ENCODE assay signal across 8 cellular contexts in the genomic region with DNA sequence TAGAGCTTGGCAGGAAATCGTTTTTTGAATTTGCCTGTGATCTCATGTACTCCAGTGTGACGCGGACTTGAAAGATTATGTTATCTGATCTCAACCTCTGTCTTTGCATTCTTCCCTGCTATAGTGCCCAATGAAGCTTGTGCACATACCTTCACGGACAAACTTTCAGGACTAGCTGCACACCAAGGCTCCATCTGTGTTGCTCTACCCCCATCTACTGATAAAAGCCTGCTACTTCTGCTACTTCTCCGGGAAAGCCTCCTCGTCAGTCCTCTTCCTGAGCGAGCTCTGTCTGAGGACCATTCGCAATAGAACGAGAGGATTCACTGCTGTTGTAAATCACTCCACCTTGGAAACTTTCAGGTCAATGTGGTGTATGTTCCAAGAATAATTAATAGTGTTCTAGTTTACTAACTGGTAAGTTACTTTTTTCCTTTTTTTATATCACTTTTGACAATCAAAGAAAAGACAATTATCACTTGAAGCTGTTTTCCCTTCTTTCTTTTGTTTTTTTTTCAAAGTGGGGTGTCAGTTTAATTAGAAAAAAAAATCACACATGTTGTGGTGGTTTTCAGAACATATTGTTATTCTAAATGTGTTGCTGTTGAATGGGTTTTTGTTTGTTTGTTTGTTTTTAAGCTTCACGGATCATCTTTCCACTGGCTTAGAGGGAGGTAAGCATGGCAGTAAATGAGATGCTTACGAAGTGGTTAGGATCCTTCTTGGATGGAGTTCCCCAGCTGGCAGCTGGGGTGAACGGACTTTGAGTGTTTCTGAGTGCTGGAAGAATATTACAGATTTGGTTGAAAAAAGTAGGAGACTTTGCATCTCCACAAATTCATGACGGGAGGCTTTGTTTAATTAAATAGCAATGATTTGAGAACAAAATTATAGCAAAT.
DNase-seq lines count a peak whose midpoint lies in the region; ATAC-seq and TF ChIP-seq lines count a peak whose summit lies in the region.

No MANE protein-coding gene starts in this region.

- intact Hi-C loops in left cardiac atrium (cut with DNase I): loop anchor here (2.0 to 10.0 kb wide), 2 partner anchors 273 kb away; no protein-coding TSS in a partner anchor

- DNase-seq in AG09319 (ENCODE audit: extremely low read depth, low read depth) (peak; percentile 25), NOMO-1 treated with DMSO at 0.1 percent for 48 hours (lab: John Stamatoyannopoulos, UW; ENCODE audit: unreplicated experiment) (peak; percentile 68), adipocyte (ENCODE audit: low read depth) (peak; percentile 72), left cardiac atrium (no peak), retina (peak; percentile 78)

- H3K4me3 ChIP-seq in GM12875 (ENCODE audit: low read depth, low read length) (no peak overlapping the region), adipocyte (ENCODE audit: low read length) (no peak overlapping the region)

- H3K4me1 ChIP-seq in adipocyte (ENCODE audit: control insufficient read depth, insufficient read depth, low read length): no peaks in the 10 kb centered on the region

- H3K36me3 ChIP-seq in adipocyte (ENCODE audit: control insufficient read depth, insufficient read depth, low read length, severe bottlenecking): no peaks in the 10 kb centered on the region

- peak; percentile 92 for TF ChIP-seq CTCF in AG09319 (IDR thresholded peaks at IDR 0.05; ENCODE audit: low read depth, low read length)
- peak; percentile 36; the same call in 1 of the 2 replicates for TF ChIP-seq CTCF in GM12875 (IDR thresholded peaks at IDR 0.05; ENCODE audit: borderline replicate concordance, insufficient read depth, low read depth, low read length)

- peaks cover 24% of the 10 kb centered on the region for H3K27me3 ChIP-seq in adipocyte (replicated peaks; ENCODE audit: control insufficient read depth, insufficient read depth, low read length)

- no peak overlapping the region for H3K9ac ChIP-seq in adipocyte (ENCODE audit: low read length)

- H3K9me3 ChIP-seq in adipocyte (ENCODE audit: control insufficient read depth, low read length): no peaks in the 10 kb centered on the region

- ATAC-seq in HG03460 (IDR thresholded peaks at IDR 0.05; ENCODE audit: unreplicated experiment) (peak; percentile 75), left cardiac atrium (peak; percentile 86 to 90), GM21717 (IDR thresholded peaks at IDR 0.05; ENCODE audit: unreplicated experiment) (no peak)
